ENCODE assay signal across 8 cellular contexts in genomic region chr5:36414869-36415282, GRCh38.
A peak's percentile ranks its signal among the peaks of the same experiment; 100 is the strongest.
DNase-seq lines count a peak whose midpoint lies in the region; ATAC-seq and TF ChIP-seq lines count a peak whose summit lies in the region.

No MANE protein-coding gene starts in this region.

- H3K36me3 ChIP-seq in BE2C: no peaks in the 10 kb centered on the region

- no peak overlapping the region for H3K4me3 ChIP-seq in BE2C (ENCODE audit: low read depth, low read length)

- intact Hi-C loops in Right ventricle myocardium superior (cut with DNase I): loop anchor here (2.0 to 10.0 kb wide), 3 partner anchors 92 to 278 kb away; partner anchors contain the start of gene SLC1A3

- no peaks in the 10 kb centered on the region for H3K27me3 ChIP-seq in BE2C

- in situ Hi-C loops in SK-MEL-5 (cut with HindIII; ENCODE audit: low pct_unique_long_range_greater_than_20kb, low sequenced_read_pairs): loop anchor here (25.0 kb wide), 1 partner anchor 297 kb away; no protein-coding TSS in a partner anchor

- peak; percentile 68 for ATAC-seq in Right ventricle myocardium superior (ENCODE audit: poor library complexity)
- ATAC-seq in GM21717 (IDR thresholded peaks at IDR 0.05; ENCODE audit: unreplicated experiment): no peak
- no peak for ATAC-seq in HG02571 (IDR thresholded peaks at IDR 0.05; ENCODE audit: unreplicated experiment)

- peak; percentile 30; the same call in 1 of the 2 replicates for TF ChIP-seq CTCF in BE2C (IDR thresholded peaks at IDR 0.05; ENCODE audit: low read depth, low read length)

- DNase-seq in BE2C (no peak), HuH-7 (ENCODE audit: low spot score) (peak; percentile 51), SK-MEL-5 (ENCODE audit: low read depth, low spot score) (peak; percentile 77), Right ventricle myocardium superior (no peak), stromal cell of bone marrow (ENCODE audit: low read depth) (peak; percentile 52), NCI-H2107 treated with DMSO at 0.1 percent for 48 hours (lab: John Stamatoyannopoulos, UW; ENCODE audit: unreplicated experiment) (no peak)

- no peaks in the 10 kb centered on the region; the same call in 1 of the 2 replicates for H3K9me3 ChIP-seq in BE2C

- no peaks in the 10 kb centered on the region for H3K4me1 ChIP-seq in BE2C

Comparison
In these comparisons a context has a peak if more than half of its experiments do, and no peak if none do; other contexts are left out.
1. DNase-seq: peak in HuH-7 (single experiment), SK-MEL-5 (single experiment) and stromal cell of bone marrow (single experiment); none in BE2C (single experiment), Right ventricle myocardium superior (single experiment) and NCI-H2107 treated with DMSO at 0.1 percent for 48 hours (single experiment).